ENCODE assay signal across 8 cellular contexts in the genomic region with DNA sequence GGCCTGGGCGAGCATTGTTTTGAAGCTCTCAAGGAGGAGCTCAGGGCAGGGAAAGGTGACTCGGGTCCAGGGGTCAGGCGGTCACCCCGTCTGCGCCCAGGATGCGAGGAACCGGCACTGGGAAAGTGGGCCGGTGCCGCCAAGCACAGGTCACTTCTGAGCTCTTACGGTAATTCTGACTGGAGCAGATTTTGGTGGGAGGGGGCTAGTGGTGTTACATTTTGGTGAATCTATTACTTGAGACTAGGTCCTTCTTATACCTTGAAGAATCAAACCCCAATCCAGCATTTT. TPM values are rescaled to one million over a fixed set of nuclear protein-coding genes. Genes with fewer than 3 reads are reported as not detected.
DNase-seq lines count a peak whose midpoint lies in the region; ATAC-seq, FAIRE-seq and TF ChIP-seq lines count a peak whose summit lies in the region.

No MANE protein-coding gene starts in this region.

- TF ChIP-seq CTCF in AG04449 (IDR thresholded peaks at IDR 0.05; ENCODE audit: insufficient read depth, low read length, missing control alignments), result no peak
- TF ChIP-seq CTCF in HEK293 (tag by site-specific recombination; IDR thresholded peaks at IDR 0.05), result no peak
- TF ChIP-seq CTCF in kidney (IDR thresholded peaks at IDR 0.05; ENCODE audit: borderline replicate concordance, extremely low read depth, insufficient read depth), result no peak
- no peak for TF ChIP-seq CTCF in suprapubic skin (IDR thresholded peaks at IDR 0.05)

- no peak for TF ChIP-seq POLR2A in suprapubic skin (IDR thresholded peaks at IDR 0.05)

- peak overlapping the region; percentile 91 for H3K27ac ChIP-seq in HEK293 (ENCODE audit: extremely low read depth, low read depth, low read length)
- H3K27ac ChIP-seq in kidney (ENCODE audit: low read depth in 2 of 2, low read length in 2 of 2), result peak overlapping the region; percentile 90 to 97
- H3K27ac ChIP-seq in suprapubic skin, result peak overlapping the region; percentile 95

- WGBS in suprapubic skin, result 0% methylated on average over 9 of the region's 10 CpGs

- no peak for ATAC-seq in GM21390 (IDR thresholded peaks at IDR 0.05; ENCODE audit: unreplicated experiment)

- no peaks in the 10 kb centered on the region for H3K9me3 ChIP-seq in HEK293 (ENCODE audit: control insufficient read depth, insufficient read depth, low read depth, low read length)
- H3K9me3 ChIP-seq in adipocyte (ENCODE audit: control insufficient read depth, low read length), result no peaks in the 10 kb centered on the region
- no peaks in the 10 kb centered on the region for H3K9me3 ChIP-seq in kidney (ENCODE audit: control insufficient read depth in 1 of 2, low read length in 2 of 2)
- H3K9me3 ChIP-seq in suprapubic skin, result no peaks in the 10 kb centered on the region

- no peaks in the 10 kb centered on the region for H3K36me3 ChIP-seq in HEK293 (ENCODE audit: control insufficient read depth in 2 of 2, insufficient read depth in 1 of 2, low read length in 2 of 2)
- H3K36me3 ChIP-seq in adipocyte (ENCODE audit: control insufficient read depth, insufficient read depth, low read length, severe bottlenecking), result peaks cover under 1% of the 10 kb centered on the region
- H3K36me3 ChIP-seq in kidney (ENCODE audit: control insufficient read depth in 1 of 2, insufficient read depth in 2 of 2, low read length in 2 of 2), result peaks cover 0 to 3% of the 10 kb centered on the region in 2 donors
- peaks cover 6% of the 10 kb centered on the region for H3K36me3 ChIP-seq in suprapubic skin

- no peak for FAIRE-seq in kidney (lab: Jason Lieb, UNC)

- DNase-seq in AG04449 (ENCODE audit: low read depth, low spot score) (no peak), adipocyte (ENCODE audit: low read depth) (no peak), kidney (no peak), suprapubic skin (ENCODE audit: low spot score in 2 of 2) (peak; percentile 75 to 83), NCI-H446 (lab: John Stamatoyannopoulos, UW) (no peak), NCI-H146 (lab: John Stamatoyannopoulos, UW) (no peak)

- intact Hi-C loops in kidney (cut with DNase I), result no loop called here

- peak overlapping the region; percentile 88 for H3K4me3 ChIP-seq in AG04449 (ENCODE audit: low read depth, low read length)
- H3K4me3 ChIP-seq in HEK293 (ENCODE audit: low read depth, low read length), result peak overlapping the region; percentile 80
- H3K4me3 ChIP-seq in adipocyte (ENCODE audit: low read length), result peak overlapping the region; percentile 99
- peak overlapping the region; percentile 85 to 88 for H3K4me3 ChIP-seq in kidney (ENCODE audit: low read length in 2 of 2)
- peak overlapping the region; percentile 66 for H3K4me3 ChIP-seq in suprapubic skin

- H3K4me1 ChIP-seq in HEK293 (ENCODE audit: control insufficient read depth, insufficient read depth, low read length) (no peaks in the 10 kb centered on the region; the same call in 1 of the 2 replicates), adipocyte (ENCODE audit: control insufficient read depth, insufficient read depth, low read length) (peaks cover 24% of the 10 kb centered on the region), kidney (ENCODE audit: control insufficient read depth in 1 of 2, insufficient read depth in 1 of 2, low read depth in 1 of 2, low read length in 2 of 2) (peaks cover 7 to 9% of the 10 kb centered on the region in 2 donors), suprapubic skin (peaks cover 25% of the 10 kb centered on the region)

- CTCF ChIA-PET in AG04449 (lab: Yijun Ruan, JAX) (interaction anchor here (0.8 to 3.0 kb wide), 5 partner anchors 10 to 497 kb away, joined by 3 to 20 read pairs (median 3); no protein-coding TSS in a partner anchor), HEK293 (lab: Yijun Ruan, JAX) (interaction anchor here (0.9 kb wide), 1 partner anchor 137 kb away, joined by 4 read pairs; no protein-coding TSS in a partner anchor)

- POLR2A ChIA-PET in AG04449 (lab: Yijun Ruan, JAX), result interaction anchor here (0.6 to 1.4 kb wide), 6 partner anchors 10 to 137 kb away, joined by 3 to 10 read pairs (median 4); a partner anchor contains a TSS
- POLR2A ChIA-PET in HEK293 (lab: Yijun Ruan, JAX), result interaction anchor here (1.0 to 1.4 kb wide), 4 partner anchors 47 to 137 kb away, joined by 3 read pairs; no protein-coding TSS in a partner anchor

- H3K9ac ChIP-seq in adipocyte (ENCODE audit: low read length), result peak overlapping the region; percentile 99
- H3K9ac ChIP-seq in kidney (ENCODE audit: low read length in 2 of 2), result peak overlapping the region; percentile 67 to 89

- no peak for TF ChIP-seq EP300 in suprapubic skin (IDR thresholded peaks at IDR 0.05)

- H3K27me3 ChIP-seq in adipocyte (replicated peaks; ENCODE audit: control insufficient read depth, insufficient read depth, low read length), result no peaks in the 10 kb centered on the region
- no peaks in the 10 kb centered on the region for H3K27me3 ChIP-seq in suprapubic skin

TF ChIP-seq in HEK293, 187 proteins besides CTCF, POLR2A, EP300 and RAD21:
- 0 out of 2 replicates have a peak, but pooled peaks have one; percentile 28 for TF ChIP-seq ZNF341 (tag by site-specific recombination; IDR thresholded peaks at IDR 0.05; ENCODE audit: low read depth)
- TF ChIP-seq, protein P1, sequence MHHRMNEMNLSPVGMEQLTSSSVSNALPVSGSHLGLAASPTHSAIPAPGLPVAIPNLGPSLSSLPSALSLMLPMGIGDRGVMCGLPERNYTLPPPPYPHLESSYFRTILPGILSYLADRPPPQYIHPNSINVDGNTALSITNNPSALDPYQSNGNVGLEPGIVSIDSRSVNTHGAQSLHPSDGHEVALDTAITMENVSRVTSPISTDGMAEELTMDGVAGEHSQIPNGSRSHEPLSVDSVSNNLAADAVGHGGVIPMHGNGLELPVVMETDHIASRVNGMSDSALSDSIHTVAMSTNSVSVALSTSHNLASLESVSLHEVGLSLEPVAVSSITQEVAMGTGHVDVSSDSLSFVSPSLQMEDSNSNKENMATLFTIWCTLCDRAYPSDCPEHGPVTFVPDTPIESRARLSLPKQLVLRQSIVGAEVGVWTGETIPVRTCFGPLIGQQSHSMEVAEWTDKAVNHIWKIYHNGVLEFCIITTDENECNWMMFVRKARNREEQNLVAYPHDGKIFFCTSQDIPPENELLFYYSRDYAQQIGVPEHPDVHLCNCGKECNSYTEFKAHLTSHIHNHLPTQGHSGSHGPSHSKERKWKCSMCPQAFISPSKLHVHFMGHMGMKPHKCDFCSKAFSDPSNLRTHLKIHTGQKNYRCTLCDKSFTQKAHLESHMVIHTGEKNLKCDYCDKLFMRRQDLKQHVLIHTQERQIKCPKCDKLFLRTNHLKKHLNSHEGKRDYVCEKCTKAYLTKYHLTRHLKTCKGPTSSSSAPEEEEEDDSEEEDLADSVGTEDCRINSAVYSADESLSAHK (tag by site-specific recombination; IDR thresholded peaks at IDR 0.05), result no peak
- peak; percentile 50 for TF ChIP-seq ZNF335 (tag by site-specific recombination; conservative IDR thresholded peaks at IDR 0.05)
- TF ChIP-seq, protein P2, sequence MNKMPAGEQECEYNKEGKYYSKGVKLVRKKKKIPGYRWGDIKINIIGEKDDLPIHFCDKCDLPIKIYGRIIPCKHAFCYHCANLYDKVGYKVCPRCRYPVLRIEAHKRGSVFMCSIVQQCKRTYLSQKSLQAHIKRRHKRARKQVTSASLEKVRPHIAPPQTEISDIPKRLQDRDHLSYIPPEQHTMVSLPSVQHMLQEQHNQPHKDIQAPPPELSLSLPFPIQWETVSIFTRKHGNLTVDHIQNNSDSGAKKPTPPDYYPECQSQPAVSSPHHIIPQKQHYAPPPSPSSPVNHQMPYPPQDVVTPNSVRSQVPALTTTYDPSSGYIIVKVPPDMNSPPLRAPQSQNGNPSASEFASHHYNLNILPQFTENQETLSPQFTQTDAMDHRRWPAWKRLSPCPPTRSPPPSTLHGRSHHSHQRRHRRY (tag by site-specific recombination; IDR thresholded peaks at IDR 0.05), result no peak
- TF ChIP-seq ZBTB20 (tag by site-specific recombination; IDR thresholded peaks at IDR 0.05), result 0 out of 2 replicates have a peak, but pooled peaks have one; percentile 48
- no peak for TF ChIP-seq ZFP37 (tag by site-specific recombination; IDR thresholded peaks at IDR 0.05)
- TF ChIP-seq SP3 (tag by site-specific recombination; IDR thresholded peaks at IDR 0.05), result no peak
- no peak for TF ChIP-seq OVOL3 (tag by site-specific recombination; IDR thresholded peaks at IDR 0.05)
- TF ChIP-seq ZNF350 (tag by site-specific recombination; IDR thresholded peaks at IDR 0.05), result no peak
- TF ChIP-seq, protein P3, sequence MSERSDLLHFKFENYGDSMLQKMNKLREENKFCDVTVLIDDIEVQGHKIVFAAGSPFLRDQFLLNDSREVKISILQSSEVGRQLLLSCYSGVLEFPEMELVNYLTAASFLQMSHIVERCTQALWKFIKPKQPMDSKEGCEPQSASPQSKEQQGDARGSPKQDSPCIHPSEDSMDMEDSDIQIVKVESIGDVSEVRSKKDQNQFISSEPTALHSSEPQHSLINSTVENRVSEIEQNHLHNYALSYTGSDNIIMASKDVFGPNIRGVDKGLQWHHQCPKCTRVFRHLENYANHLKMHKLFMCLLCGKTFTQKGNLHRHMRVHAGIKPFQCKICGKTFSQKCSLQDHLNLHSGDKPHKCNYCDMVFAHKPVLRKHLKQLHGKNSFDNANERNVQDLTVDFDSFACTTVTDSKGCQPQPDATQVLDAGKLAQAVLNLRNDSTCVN (tag by site-specific recombination; optimal IDR thresholded peaks at IDR 0.05), result no peak
- no peak for TF ChIP-seq ZNF544 (tag by site-specific recombination; IDR thresholded peaks at IDR 0.05)
- no peak for TF ChIP-seq GLI4 (tag by site-specific recombination; IDR thresholded peaks at IDR 0.05)

RNA-seq across cellular contexts. Expression of a gene that starts 0.6 kb away (rescaled TPM):
- total RNA-seq in kidney, result 70.4 TPM
- 26.2 TPM for polyA plus RNA-seq in kidney (ENCODE audit: insufficient read depth, low read depth, low replicate concordance)
- total RNA-seq in suprapubic skin, result 10 to 100 TPM; 24.9 to 46.7 (median 27.1) TPM

Comparison
In these comparisons a context has a peak if more than half of its experiments do, and no peak if none do; other contexts are left out.
1. DNase-seq: peak in suprapubic skin (2 of 2); none in AG04449 (single experiment), adipocyte (single experiment), kidney (single experiment), NCI-H446 (0 of 2) and NCI-H146 (single experiment).
2. Peak in every context shown above with its lines, with median percentiles within 50 percentile points of each other: H3K4me3 ChIP-seq and H3K27ac ChIP-seq.